Comparison of ENCODE assay signal across 8 cellular contexts in genomic region chr9:107465467-107466451, GRCh38. TPM values are rescaled to one million over a fixed set of nuclear protein-coding genes. Genes with fewer than 3 reads are reported as not detected.
A peak's percentile ranks its signal among the peaks of the same experiment; 100 is the strongest.
DNase-seq lines count a peak whose midpoint lies in the region; ATAC-seq, FAIRE-seq and TF ChIP-seq lines count a peak whose summit lies in the region.

No MANE protein-coding gene starts in this region.

- no peak overlapping the region for H3K27ac ChIP-seq in kidney (ENCODE audit: low read depth in 2 of 2, low read length in 2 of 2)
- H3K27ac ChIP-seq in smooth muscle cell (ENCODE audit: low read depth): no peak overlapping the region

- FAIRE-seq in kidney (lab: Jason Lieb, UNC): no peak

- peaks cover 7% of the 10 kb centered on the region for H3F3A ChIP-seq in smooth muscle cell (ENCODE audit: low read depth)

- H3K4me3 ChIP-seq in HFF-Myc (replicated peaks; ENCODE audit: low read depth, low read length) (peak overlapping the region; percentile 60), kidney (ENCODE audit: low read length in 2 of 2) (peak overlapping the region; percentile 36 to 61), smooth muscle cell (peak overlapping the region; percentile 74)

- no peak for ATAC-seq in HG02973 (IDR thresholded peaks at IDR 0.05; ENCODE audit: unreplicated experiment)

- WGBS in smooth muscle cell (ENCODE audit: low lambda C conversion rate): 6% methylated on average over 52 of the region's 75 CpGs

- H3K9me3 ChIP-seq in kidney (ENCODE audit: control insufficient read depth in 1 of 2, low read length in 2 of 2) (no peaks in the 10 kb centered on the region), smooth muscle cell (replicated peaks; ENCODE audit: low read depth) (no peaks in the 10 kb centered on the region)

- H3K4me2 ChIP-seq in smooth muscle cell: peak overlapping the region; percentile 95

- TF ChIP-seq CTCF in HFF-Myc (IDR thresholded peaks at IDR 0.05; ENCODE audit: low read depth, low read length, missing control alignments) (peak; percentile 82), kidney (IDR thresholded peaks at IDR 0.05; ENCODE audit: borderline replicate concordance, extremely low read depth, insufficient read depth) (peak; percentile 74), smooth muscle cell (IDR thresholded peaks at IDR 0.05; ENCODE audit: borderline replicate concordance, insufficient read depth, poor library complexity, severe bottlenecking) (peak; percentile 80)

- H3K9ac ChIP-seq in kidney (ENCODE audit: low read length in 2 of 2) (no peak overlapping the region), smooth muscle cell (ENCODE audit: low read depth) (peak overlapping the region; percentile 22)

- DNase-seq in NCI-H2227 (lab: John Stamatoyannopoulos, UW; ENCODE audit: unreplicated experiment) (peak; percentile 8), NCI-H2227 treated with DMSO at 0.1 percent for 48 hours (lab: John Stamatoyannopoulos, UW) (no peak), HFF-Myc (ENCODE audit: extremely low read depth, low read depth) (no peak), NOMO-1 treated with DMSO at 0.1 percent for 48 hours (lab: John Stamatoyannopoulos, UW; ENCODE audit: unreplicated experiment) (peak; percentile 84), cerebellum (ENCODE audit: low spot score) (peak; percentile 61), kidney (peak; percentile 81), smooth muscle cell (lab: John Stamatoyannopoulos, UW; ENCODE audit: unreplicated experiment) (peak; percentile 33)

- intact Hi-C loops in kidney (cut with DNase I): loop anchor here (5.0 kb wide), 1 partner anchor 1102 kb away; no protein-coding TSS in a partner anchor

- H4K20me1 ChIP-seq in smooth muscle cell (ENCODE audit: low read depth): no peaks in the 10 kb centered on the region

- H3K36me3 ChIP-seq in kidney (ENCODE audit: control insufficient read depth in 1 of 2, insufficient read depth in 2 of 2, low read length in 2 of 2) (no peaks in the 10 kb centered on the region), smooth muscle cell (ENCODE audit: low read depth) (no peaks in the 10 kb centered on the region)

- H3K79me2 ChIP-seq in smooth muscle cell (ENCODE audit: low read depth): no peaks in the 10 kb centered on the region

- peak overlapping the region; percentile 84 for H2AFZ ChIP-seq in smooth muscle cell (ENCODE audit: low read depth)

- peaks cover 0 to 6% of the 10 kb centered on the region in 2 donors for H3K4me1 ChIP-seq in kidney (ENCODE audit: control insufficient read depth in 1 of 2, insufficient read depth in 1 of 2, low read depth in 1 of 2, low read length in 2 of 2)
- H3K4me1 ChIP-seq in smooth muscle cell (ENCODE audit: low read depth): peaks cover 4% of the 10 kb centered on the region

- H3K27me3 ChIP-seq in smooth muscle cell (ENCODE audit: low read depth): no peaks in the 10 kb centered on the region

RNA-seq across cellular contexts. Expression of gene KLF4, which starts 23.8 kb away (rescaled TPM):
- total RNA-seq in cerebellum (5.4 TPM), kidney (69.4 TPM), smooth muscle cell (33.3 and 43.6 TPM in 2 replicates)
- polyA plus RNA-seq in kidney (ENCODE audit: insufficient read depth, low read depth, low replicate concordance) (13.5 TPM), smooth muscle cell (5.1 and 13.6 TPM in 2 replicates)

Comparison
In these comparisons a context has a peak if more than half of its experiments do, and no peak if none do; other contexts are left out.
1. DNase-seq: peak in NCI-H2227 (single experiment), NOMO-1 treated with DMSO at 0.1 percent for 48 hours (single experiment), cerebellum (single experiment), kidney (single experiment) and smooth muscle cell (single experiment); none in NCI-H2227 treated with DMSO at 0.1 percent for 48 hours (single experiment) and HFF-Myc (single experiment).
2. Peak in every context shown above with its lines, with median percentiles within 50 percentile points of each other: H3K4me3 ChIP-seq and CTCF ChIP-seq.